8 cellular contexts compared by ENCODE assay signal in the genomic region with DNA sequence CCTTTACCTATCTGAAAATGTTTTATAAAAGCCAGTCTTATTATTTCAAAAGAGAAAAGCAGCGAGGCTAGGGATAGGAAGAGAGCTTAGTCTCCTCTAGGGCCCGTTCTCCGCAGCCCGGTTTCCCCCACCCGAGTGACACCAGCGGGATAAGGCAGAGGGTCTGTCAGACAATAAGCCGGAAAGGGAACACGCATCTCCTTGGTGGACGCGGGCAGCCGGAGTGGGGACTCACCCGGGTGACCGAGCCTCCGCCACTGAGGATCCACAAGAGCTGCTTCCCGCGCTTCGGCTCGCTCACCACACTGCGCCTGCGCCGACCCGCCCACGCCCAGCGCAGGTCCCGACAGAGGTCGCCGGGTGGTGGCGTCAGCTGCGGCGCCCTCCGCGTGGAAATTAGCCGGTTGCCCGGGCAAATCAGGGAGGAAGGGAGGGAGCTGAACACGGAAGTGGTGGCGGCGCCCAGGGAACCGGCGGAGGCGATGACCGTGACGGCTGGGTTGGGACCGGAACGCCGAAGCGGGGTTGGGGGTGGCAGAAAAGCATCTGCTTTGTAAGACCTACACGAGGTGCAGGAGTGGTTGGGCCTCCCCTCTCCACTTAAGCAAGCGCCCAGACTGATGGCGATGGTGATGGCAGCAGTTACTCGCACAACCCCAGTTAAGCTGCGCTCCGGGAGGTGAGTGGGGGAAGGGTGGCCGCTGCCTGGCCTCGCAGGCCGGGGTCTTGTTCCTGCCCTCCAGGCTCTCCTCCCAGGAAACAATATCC. TPM values are rescaled to one million over a fixed set of nuclear protein-coding genes. Genes with fewer than 3 reads are reported as not detected.
DNase-seq lines count a peak whose midpoint lies in the region; ATAC-seq, FAIRE-seq and TF ChIP-seq lines count a peak whose summit lies in the region.

A gene with protein sequence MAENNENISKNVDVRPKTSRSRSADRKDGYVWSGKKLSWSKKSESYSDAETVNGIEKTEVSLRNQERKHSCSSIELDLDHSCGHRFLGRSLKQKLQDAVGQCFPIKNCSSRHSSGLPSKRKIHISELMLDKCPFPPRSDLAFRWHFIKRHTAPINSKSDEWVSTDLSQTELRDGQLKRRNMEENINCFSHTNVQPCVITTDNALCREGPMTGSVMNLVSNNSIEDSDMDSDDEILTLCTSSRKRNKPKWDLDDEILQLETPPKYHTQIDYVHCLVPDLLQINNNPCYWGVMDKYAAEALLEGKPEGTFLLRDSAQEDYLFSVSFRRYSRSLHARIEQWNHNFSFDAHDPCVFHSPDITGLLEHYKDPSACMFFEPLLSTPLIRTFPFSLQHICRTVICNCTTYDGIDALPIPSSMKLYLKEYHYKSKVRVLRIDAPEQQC (plus strand): TSS at position 444 of the 768 bp plus-strand sequence. CDS start 15,806 bp downstream, outside the sequence.
A gene with protein sequence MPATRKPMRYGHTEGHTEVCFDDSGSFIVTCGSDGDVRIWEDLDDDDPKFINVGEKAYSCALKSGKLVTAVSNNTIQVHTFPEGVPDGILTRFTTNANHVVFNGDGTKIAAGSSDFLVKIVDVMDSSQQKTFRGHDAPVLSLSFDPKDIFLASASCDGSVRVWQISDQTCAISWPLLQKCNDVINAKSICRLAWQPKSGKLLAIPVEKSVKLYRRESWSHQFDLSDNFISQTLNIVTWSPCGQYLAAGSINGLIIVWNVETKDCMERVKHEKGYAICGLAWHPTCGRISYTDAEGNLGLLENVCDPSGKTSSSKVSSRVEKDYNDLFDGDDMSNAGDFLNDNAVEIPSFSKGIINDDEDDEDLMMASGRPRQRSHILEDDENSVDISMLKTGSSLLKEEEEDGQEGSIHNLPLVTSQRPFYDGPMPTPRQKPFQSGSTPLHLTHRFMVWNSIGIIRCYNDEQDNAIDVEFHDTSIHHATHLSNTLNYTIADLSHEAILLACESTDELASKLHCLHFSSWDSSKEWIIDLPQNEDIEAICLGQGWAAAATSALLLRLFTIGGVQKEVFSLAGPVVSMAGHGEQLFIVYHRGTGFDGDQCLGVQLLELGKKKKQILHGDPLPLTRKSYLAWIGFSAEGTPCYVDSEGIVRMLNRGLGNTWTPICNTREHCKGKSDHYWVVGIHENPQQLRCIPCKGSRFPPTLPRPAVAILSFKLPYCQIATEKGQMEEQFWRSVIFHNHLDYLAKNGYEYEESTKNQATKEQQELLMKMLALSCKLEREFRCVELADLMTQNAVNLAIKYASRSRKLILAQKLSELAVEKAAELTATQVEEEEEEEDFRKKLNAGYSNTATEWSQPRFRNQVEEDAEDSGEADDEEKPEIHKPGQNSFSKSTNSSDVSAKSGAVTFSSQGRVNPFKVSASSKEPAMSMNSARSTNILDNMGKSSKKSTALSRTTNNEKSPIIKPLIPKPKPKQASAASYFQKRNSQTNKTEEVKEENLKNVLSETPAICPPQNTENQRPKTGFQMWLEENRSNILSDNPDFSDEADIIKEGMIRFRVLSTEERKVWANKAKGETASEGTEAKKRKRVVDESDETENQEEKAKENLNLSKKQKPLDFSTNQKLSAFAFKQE (minus strand): TSS at position 307 of the 768 bp plus-strand sequence. CDS start 312 bp downstream, outside the sequence.

- peaks cover 15% of the 10 kb centered on the region; the same call in 1 of the 2 replicates for H3K4me1 ChIP-seq in BE2C
- H3K4me1 ChIP-seq in keratinocyte (ENCODE audit: control insufficient read depth, extremely low read depth, insufficient read depth, low read length), result peaks cover 19% of the 10 kb centered on the region

- peaks cover 3% of the 10 kb centered on the region for H3K36me3 ChIP-seq in BE2C
- no peaks in the 10 kb centered on the region for H3K36me3 ChIP-seq in keratinocyte (ENCODE audit: control insufficient read depth in 2 of 2, extremely low read depth in 1 of 2, insufficient read depth in 2 of 2, low read length in 2 of 2)

- no peaks in the 10 kb centered on the region for H3K9me3 ChIP-seq in BE2C
- no peaks in the 10 kb centered on the region for H3K9me3 ChIP-seq in keratinocyte (ENCODE audit: control insufficient read depth, low read depth, low read length)

- peak within 1 kb of the TSS; percentile 97 for H3K4me2 ChIP-seq in keratinocyte (ENCODE audit: control insufficient read depth, extremely low read depth, insufficient read depth, low read depth, low read length)

- H4K20me1 ChIP-seq in keratinocyte (ENCODE audit: control insufficient read depth, extremely low read depth, insufficient read depth, low read length), result no peaks in the 10 kb centered on the region

- H3K4me3 ChIP-seq in BE2C (ENCODE audit: low read depth, low read length) (peak within 1 kb of the TSS; percentile 95), keratinocyte (ENCODE audit: control insufficient read depth in 2 of 3, extremely low read depth in 1 of 3, insufficient read depth in 2 of 3, low read depth in 1 of 3, low read length in 3 of 3) (peak within 1 kb of the TSS; percentile 81 to 98 (median 86))

- dilution Hi-C loops in keratinocyte (cut with MboI; ENCODE audit: extremely low pct_ligation_motif_present, low sequenced_read_pairs), result no loop called here

- DNase-seq in BE2C (peak; percentile 97), NCI-H460 (ENCODE audit: extremely low read depth, low read depth) (peak; percentile 93), cerebellar nuclear complex (lab: John Stamatoyannopoulos, UW) (peak; percentile 62 to 90), keratinocyte (ENCODE audit: low read depth, low spot score) (peak; percentile 63)
- peak; percentile 99 for DNase-seq in activated CD4-positive, CD25-positive, alpha-beta regulatory T cell treated with anti-CD3 and anti-CD28 coated beads, Interleukin-2, amount 50 U/mL, for 72 hours
- DNase-seq in stimulated activated CD4-positive, alpha-beta T cell treated with anti-CD3 and anti-CD28 coated beads, Interleukin-12 subunit alpha, Interleukin-12 subunit beta, amount 100 ng/mL, for 48 hours (ENCODE audit: low read depth in 2 of 3, low spot score in 1 of 3), result peak; percentile 96 to 97 (median 96)

- H3K79me2 ChIP-seq in keratinocyte (ENCODE audit: control insufficient read depth, insufficient read depth, low read length), result peaks cover 74% of the 10 kb centered on the region

- TF ChIP-seq CTCF in BE2C (IDR thresholded peaks at IDR 0.05; ENCODE audit: low read depth, low read length), result no peak
- peak in 1 of 3 experiments; percentile 26 for TF ChIP-seq CTCF in keratinocyte (optimal IDR thresholded peaks at IDR 0.05 in 1 of 3, IDR thresholded peaks at IDR 0.05 in 1 of 3, conservative IDR thresholded peaks at IDR 0.05 in 1 of 3; ENCODE audit: extremely low read depth in 1 of 3, insufficient read depth in 2 of 3, low read length in 3 of 3)

- H3K27me3 ChIP-seq in BE2C, result no peaks in the 10 kb centered on the region
- no peaks in the 10 kb centered on the region for H3K27me3 ChIP-seq in keratinocyte (ENCODE audit: control insufficient read depth, extremely low read depth, insufficient read depth, low read length)

- H2AFZ ChIP-seq in keratinocyte (ENCODE audit: control insufficient read depth, low read length), result peak within 1 kb of the TSS; percentile 99

- H3K27ac ChIP-seq in keratinocyte (ENCODE audit: control insufficient read depth, insufficient read depth, low read length), result peak within 1 kb of the TSS; percentile 96

- FAIRE-seq in keratinocyte (lab: Jason Lieb, UNC), result peak; percentile 63

- peak; percentile 85 for TF ChIP-seq POLR2A in GM19193 (IDR thresholded peaks at IDR 0.05; ENCODE audit: extremely low read depth, insufficient read depth, insufficient read length)

- H3K9ac ChIP-seq in keratinocyte (ENCODE audit: control insufficient read depth, extremely low read depth, insufficient read depth, low read length), result peak within 1 kb of the TSS; percentile 96

- H3K9me1 ChIP-seq in keratinocyte (ENCODE audit: control insufficient read depth, extremely low read depth, insufficient read depth, low read length), result peaks cover 2% of the 10 kb centered on the region

- peak; percentile 91 for ATAC-seq in HG03432 (IDR thresholded peaks at IDR 0.05; ENCODE audit: unreplicated experiment)

RNA-seq across cellular contexts. Expression of the first gene that starts in this region (rescaled TPM):
- 22.7 TPM for polyA plus RNA-seq in BE2C (2012; ENCODE audit: insufficient read depth, insufficient read length, low read depth)
- 29.6 and 31.4 TPM in 2 replicates for total RNA-seq in NCI-H460 (2014; rRNA removed; shearing (Covaris generic))
- polyA plus RNA-seq in NCI-H460 (2014; cell fraction: nucleus; rRNA removed), result 40.6 and 57.4 TPM in 2 replicates
- polyA plus RNA-seq in keratinocyte, result 6.9 to 14.1 TPM (median 10.7 TPM) in 3 replicates
- polyA plus RNA-seq in keratinocyte (2011; ENCODE audit: low read depth), result 7.1 TPM
- 4.4 and 8.4 TPM in 2 replicates for polyA plus RNA-seq in keratinocyte (2011; cell fraction: cytosol; rRNA removed)
- 13.8 and 18.3 TPM in 2 replicates for polyA plus RNA-seq in keratinocyte (2011; cell fraction: nucleus; rRNA removed)
- 7.2 and 10.6 TPM in 2 replicates for polyA plus RNA-seq in keratinocyte (2012; ENCODE audit: low replicate concordance)
- 4.7 to 15.3 TPM (median 8.5 TPM) in 3 replicates for polyA minus RNA-seq in keratinocyte
- polyA minus RNA-seq in keratinocyte (2011; cell fraction: cytosol; rRNA and poly(A)+ RNA removed), result 9.0 TPM
- polyA minus RNA-seq in keratinocyte (2011; cell fraction: nucleus; rRNA and poly(A)+ RNA removed), result 7.4 and 16.1 TPM in 2 replicates

RNA-seq across cellular contexts. Expression of the second gene that starts in this region (rescaled TPM):
- 1.9 TPM for polyA plus RNA-seq in BE2C (2012; ENCODE audit: insufficient read depth, insufficient read length, low read depth)
- total RNA-seq in NCI-H460 (2014; rRNA removed; shearing (Covaris generic)), result 13.6 and 14.3 TPM in 2 replicates
- 10.7 and 20.9 TPM in 2 replicates for polyA plus RNA-seq in NCI-H460 (2014; cell fraction: nucleus; rRNA removed)
- polyA plus RNA-seq in keratinocyte, result 4.8 to 13.0 TPM (median 7.4 TPM) in 3 replicates
- polyA plus RNA-seq in keratinocyte (2011; ENCODE audit: low read depth), result 8.1 TPM
- 2.9 and 5.6 TPM in 2 replicates for polyA plus RNA-seq in keratinocyte (2011; cell fraction: cytosol; rRNA removed)
- polyA plus RNA-seq in keratinocyte (2011; cell fraction: nucleus; rRNA removed), result 4.9 and 6.5 TPM in 2 replicates
- 2.1 and 7.5 TPM in 2 replicates for polyA plus RNA-seq in keratinocyte (2012; ENCODE audit: low replicate concordance)
- 3.4 to 18.2 TPM (median 6.3 TPM) in 3 replicates for polyA minus RNA-seq in keratinocyte
- polyA minus RNA-seq in keratinocyte (2011; cell fraction: cytosol; rRNA and poly(A)+ RNA removed), result 2.9 TPM
- 3.7 and 11.9 TPM in 2 replicates for polyA minus RNA-seq in keratinocyte (2011; cell fraction: nucleus; rRNA and poly(A)+ RNA removed)

Comparison
In these comparisons a context has a peak if more than half of its experiments do, and no peak if none do; other contexts are left out.
1. Peak in every context shown above with its lines: DNase-seq, ATAC-seq, H3K4me3 ChIP-seq and H3K27ac ChIP-seq.